Comparison of ENCODE assay signal across 25 cellular contexts in the genomic region with DNA sequence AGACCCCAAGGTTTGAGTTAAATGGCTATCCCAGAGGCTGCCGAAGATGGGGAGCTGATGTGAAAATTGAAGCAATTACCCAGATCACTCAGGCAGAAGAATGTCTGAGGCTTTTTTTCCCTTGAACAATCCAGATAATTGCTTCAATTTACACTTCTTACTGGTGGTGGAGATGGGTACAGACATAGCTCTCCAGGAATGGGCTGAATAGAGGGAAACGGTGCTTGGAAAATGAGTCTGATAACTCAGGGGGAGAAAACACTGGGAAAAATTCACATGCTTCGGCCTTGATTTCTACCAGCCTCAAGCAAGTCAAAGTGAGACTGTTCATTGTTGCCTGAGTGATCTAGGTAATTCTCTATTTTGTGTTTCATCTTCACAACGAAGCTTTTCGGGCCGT.
"Had no signal": no experiment of that assay in that cellular context is flagged by ENCODE, and none has a peak within 500 bp of the region (broad histone marks: within the 10 kb centered on the region; RNA-seq: fewer than 3 reads in every experiment).

No MANE protein-coding gene starts in this region.

- ATAC-seq: foreskin keratinocyte, gastroesophageal sphincter, heart left ventricle, left lobe of liver, natural killer cell, right lobe of liver had no signal

- H3K4me3 ChIP-seq: coronary artery, esophagus muscularis mucosa, gastroesophageal sphincter, heart left ventricle, hepatocyte, lung, ovary, right lobe of liver, stomach, thyroid gland, vagina had no signal

- H3K27me3 ChIP-seq: ovary, right lobe of liver, thyroid gland, vagina had no signal

- H3K4me3 Mint-ChIP-seq: memory B cell, natural killer cell had no signal

- DNase-seq: dermis blood vessel endothelial cell; effector memory CD4-positive, alpha-beta T cell; foreskin keratinocyte; heart left ventricle; kidney; natural killer cell; occipital lobe; ovary; right lobe of liver; small intestine; stimulated activated CD4-positive, alpha-beta T cell treated with anti-CD3 and anti-CD28 coated beads, Interleukin-15, amount 100 ng/mL, for 24 hours; stimulated activated CD4-positive, alpha-beta T cell treated with anti-CD3 and anti-CD28 coated beads, Interleukin-4, amount 100 ng/mL, for 1 hour; stimulated activated CD8-positive, alpha-beta memory T cell treated with anti-CD3 and anti-CD28 coated beads, Interleukin-4, amount 100 ng/mL, for 48 hours; stimulated activated naive CD4-positive, alpha-beta T cell treated with Interleukin-2 at 50 U/mL for 16 hours; stomach; thyroid gland; trophoblast cell had no signal

- H3K9me3 ChIP-seq: esophagus muscularis mucosa, gastroesophageal sphincter, heart left ventricle, ovary, right lobe of liver, stomach, thyroid gland, vagina had no signal

- H2AFZ ChIP-seq: hepatocyte had no signal

- H3K4me2 ChIP-seq: hepatocyte had no signal

- H3K4me1 ChIP-seq: esophagus muscularis mucosa, foreskin keratinocyte, gastroesophageal sphincter, heart left ventricle, right lobe of liver, stomach, thyroid gland, vagina had no signal

- H3K36me3 ChIP-seq: esophagus muscularis mucosa, gastroesophageal sphincter, heart left ventricle, ovary, right lobe of liver, stomach, thyroid gland, vagina had no signal

- H3K9me3 Mint-ChIP-seq: natural killer cell had no signal

- H3K36me3 Mint-ChIP-seq: memory B cell had no signal

- H3K27ac ChIP-seq: coronary artery, esophagus muscularis mucosa, foreskin keratinocyte, gastroesophageal sphincter, heart left ventricle, hepatocyte, ovary, right lobe of liver, stomach, thyroid gland, vagina had no signal

- H3K27ac Mint-ChIP-seq: memory B cell, natural killer cell had no signal
